21 cellular contexts compared by ENCODE assay signal in the genomic region with DNA sequence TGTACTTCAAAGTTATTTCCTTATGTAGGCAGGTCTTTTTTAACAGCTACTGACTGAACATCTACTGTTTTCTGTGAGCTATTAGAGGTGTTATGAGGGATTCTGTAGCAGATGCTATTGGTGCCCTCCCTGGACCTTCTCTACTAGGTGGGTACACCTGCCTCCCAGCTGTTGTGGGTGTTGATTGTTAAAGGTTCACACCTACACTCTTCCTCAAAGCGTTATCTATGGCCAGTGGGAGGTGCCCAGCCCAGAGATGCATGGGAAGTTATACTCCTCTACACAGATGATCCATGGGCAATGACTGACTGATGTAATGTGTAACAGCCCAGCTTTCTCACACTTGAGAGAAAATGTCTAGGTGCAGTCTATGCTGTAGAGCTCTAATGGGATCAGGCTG.
DNase-seq lines count a peak whose midpoint lies in the region; ATAC-seq and TF ChIP-seq lines count a peak whose summit lies in the region.
"Had no signal": no experiment of that assay in that cellular context is flagged by ENCODE, and none has a peak within 500 bp of the region (broad histone marks: within the 10 kb centered on the region; RNA-seq: fewer than 3 reads in every experiment).

No MANE protein-coding gene starts in this region.

- ATAC-seq in GM23338 (no peak), left colon (peak; percentile 95)
- ATAC-seq in stimulated activated effector memory CD8-positive, alpha-beta T cell treated with anti-CD3 and anti-CD28 coated beads, Interleukin-12 subunit alpha, Interleukin-12 subunit beta, amount 100 ng/mL, for 72 hours: peak; percentile 32
- ATAC-seq: A549 had no signal

- no peaks in the 10 kb centered on the region for H3F3A ChIP-seq in GM23338 (replicated peaks; ENCODE audit: low read depth)

- no peak overlapping the region for H2AFZ ChIP-seq in GM23338
- H2AFZ ChIP-seq: GM23248 had no signal

- H3K4me3 Mint-ChIP-seq in GM23338: no peak overlapping the region
- H3K4me3 Mint-ChIP-seq in stimulated activated effector memory CD8-positive, alpha-beta T cell treated with anti-CD3 and anti-CD28 coated beads, Interleukin-12 subunit alpha, Interleukin-12 subunit beta, amount 100 ng/mL, for 72 hours: no peak overlapping the region
- H3K4me3 Mint-ChIP-seq: CD14-positive monocyte; CD4-positive, alpha-beta T cell; CD8-positive, alpha-beta memory T cell had no signal

- H3K9me3 ChIP-seq in ascending aorta: no peaks in the 10 kb centered on the region
- H3K9me3 ChIP-seq: A549; BE2C; BLaER1 treated with 17β-estradiol and CSF1 and Interleukin-3, amounts not matched to agents 10 nM and 100 nM; HAP-1 had no signal

- H3K27ac ChIP-seq in GM23338 (ENCODE audit: low read depth): no peak overlapping the region
- peak overlapping the region; percentile 10 to 61 for H3K27ac ChIP-seq in ascending aorta
- H3K27ac ChIP-seq: A549; BLaER1 treated with 17β-estradiol and CSF1 and Interleukin-3, amounts not matched to agents 10 nM and 100 nM; GM23248 had no signal

- H3K27me3 ChIP-seq in GM23338 (ENCODE audit: insufficient read depth): no peaks in the 10 kb centered on the region
- no peaks in the 10 kb centered on the region for H3K27me3 ChIP-seq in ascending aorta
- H3K27me3 ChIP-seq: BE2C; BLaER1 treated with 17β-estradiol and CSF1 and Interleukin-3, amounts not matched to agents 10 nM and 100 nM had no signal

- TF ChIP-seq CTCF in GM23338 (conservative IDR thresholded peaks at IDR 0.05; ENCODE audit: low read depth in 2 of 2) (no peak), ascending aorta (IDR thresholded peaks at IDR 0.05) (no peak)

- H3K9me2 ChIP-seq in GM23338 (ENCODE audit: insufficient read depth): no peaks in the 10 kb centered on the region; the same call in 1 of the 2 replicates

- no peaks in the 10 kb centered on the region for H3K9me3 Mint-ChIP-seq in GM23338
- no peaks in the 10 kb centered on the region for H3K9me3 Mint-ChIP-seq in stimulated activated effector memory CD8-positive, alpha-beta T cell treated with anti-CD3 and anti-CD28 coated beads, Interleukin-12 subunit alpha, Interleukin-12 subunit beta, amount 100 ng/mL, for 72 hours
- H3K9me3 Mint-ChIP-seq: CD8-positive, alpha-beta memory T cell had no signal

- peak overlapping the region; percentile 35; the same call in 1 of the 2 replicates for H3K27ac Mint-ChIP-seq in GM23338
- no peak overlapping the region for H3K27ac Mint-ChIP-seq in stimulated activated effector memory CD8-positive, alpha-beta T cell treated with anti-CD3 and anti-CD28 coated beads, Interleukin-12 subunit alpha, Interleukin-12 subunit beta, amount 100 ng/mL, for 72 hours
- H3K27ac Mint-ChIP-seq: CD14-positive monocyte; CD4-positive, alpha-beta T cell; CD8-positive, alpha-beta memory T cell had no signal

- H3K36me3 ChIP-seq in GM23338 (ENCODE audit: insufficient read depth) (no peaks in the 10 kb centered on the region), ascending aorta (no peaks in the 10 kb centered on the region)
- H3K36me3 ChIP-seq: BE2C; BLaER1 treated with 17β-estradiol and CSF1 and Interleukin-3, amounts not matched to agents 10 nM and 100 nM; HAP-1 had no signal

- H3K4me1 ChIP-seq in GM23338 (ENCODE audit: insufficient read depth) (peaks cover 23% of the 10 kb centered on the region), ascending aorta (peaks cover 0 to 45% of the 10 kb centered on the region in 2 donors)
- H3K4me1 ChIP-seq: A549, BE2C, HAP-1 had no signal

- DNase-seq in GM23338 (ENCODE audit: low spot score) (no peak), ascending aorta (ENCODE audit: low spot score in 2 of 2) (no peak), left colon (peak; percentile 45 to 49), DMS153 (lab: John Stamatoyannopoulos, UW) (no peak), NCI-H146 treated with DMSO at 0.1 percent for 48 hours (lab: John Stamatoyannopoulos, UW; ENCODE audit: unreplicated experiment) (no peak)
- DNase-seq in stimulated activated effector memory CD8-positive, alpha-beta T cell treated with anti-CD3 and anti-CD28 coated beads, Interleukin-12 subunit alpha, Interleukin-12 subunit beta, amount 100 ng/mL, for 72 hours (ENCODE audit: low spot score in 2 of 2): no peak
- DNase-seq in stimulated activated CD4-positive, alpha-beta T cell treated with anti-CD3 and anti-CD28 coated beads, Interleukin-4, amount 100 ng/mL, for 4 hours: no peak
- DNase-seq: 8988T; ACHN; AML-193; BE2C; CD4-positive, alpha-beta T cell; CD8-positive, alpha-beta memory T cell; DMS 273 treated with DMSO at 0.1 percent for 48 hours; DMS53; DMS79 treated with DMSO at 0.1 percent for 48 hours; GM23248 had no signal

- intact Hi-C loops in ascending aorta (cut with DNase I): no loop called here
- intact Hi-C loops in left colon (cut with DNase I, micrococcal nuclease): no loop called here

- no peaks in the 10 kb centered on the region; the same call in 2 of the 3 replicates for H3K36me3 Mint-ChIP-seq in GM23338 (ENCODE audit: low read depth)
- no peaks in the 10 kb centered on the region for H3K36me3 Mint-ChIP-seq in stimulated activated effector memory CD8-positive, alpha-beta T cell treated with anti-CD3 and anti-CD28 coated beads, Interleukin-12 subunit alpha, Interleukin-12 subunit beta, amount 100 ng/mL, for 72 hours
- H3K36me3 Mint-ChIP-seq: CD14-positive monocyte; CD8-positive, alpha-beta memory T cell had no signal

- no peaks in the 10 kb centered on the region for H3K79me2 ChIP-seq in GM23338 (replicated peaks; ENCODE audit: insufficient read depth)

- H4K20me1 ChIP-seq in GM23338 (replicated peaks; ENCODE audit: insufficient read depth): no peaks in the 10 kb centered on the region
- H4K20me1 ChIP-seq: BLaER1 treated with 17β-estradiol and CSF1 and Interleukin-3, amounts not matched to agents 10 nM and 100 nM had no signal

- no peak overlapping the region for H3K4me2 ChIP-seq in GM23338
- H3K4me2 ChIP-seq: A549; BLaER1 treated with 17β-estradiol and CSF1 and Interleukin-3, amounts not matched to agents 10 nM and 100 nM had no signal

- H3K4me1 Mint-ChIP-seq in GM23338: peaks cover 37% of the 10 kb centered on the region
- H3K4me1 Mint-ChIP-seq in stimulated activated effector memory CD8-positive, alpha-beta T cell treated with anti-CD3 and anti-CD28 coated beads, Interleukin-12 subunit alpha, Interleukin-12 subunit beta, amount 100 ng/mL, for 72 hours: no peaks in the 10 kb centered on the region
- H3K4me1 Mint-ChIP-seq: CD14-positive monocyte; CD8-positive, alpha-beta memory T cell had no signal

- H3K4me3 ChIP-seq in GM23338 (no peak overlapping the region), ascending aorta (no peak overlapping the region)
- H3K4me3 ChIP-seq: A549; BLaER1 treated with 17β-estradiol and CSF1 and Interleukin-3, amounts not matched to agents 10 nM and 100 nM; GM23248; HAP-1 had no signal

- H3K27me3 Mint-ChIP-seq in GM23338 (ENCODE audit: insufficient read depth, low read depth, poor library complexity): no peaks in the 10 kb centered on the region
- H3K27me3 Mint-ChIP-seq: CD4-positive, alpha-beta T cell; CD8-positive, alpha-beta memory T cell had no signal

TF ChIP-seq in GM23338, 12 proteins besides CTCF, POLR2A, EP300 and RAD21 (continues in another document):
- TF ChIP-seq NANOG (IDR thresholded peaks at IDR 0.05; ENCODE audit: borderline replicate concordance) (no peak), CREB1 (CRISPR knock-in tag; IDR thresholded peaks at IDR 0.05; ENCODE audit: low read depth) (no peak), POLR2AphosphoS5 (IDR thresholded peaks at IDR 0.05; ENCODE audit: low read depth) (no peak), EZH2 (IDR thresholded peaks at IDR 0.05; ENCODE audit: low read depth, unreplicated experiment) (no peak), ZNF114 (CRISPR knock-in tag; IDR thresholded peaks at IDR 0.05) (no peak), EZH2phosphoT487 (IDR thresholded peaks at IDR 0.05; ENCODE audit: unreplicated experiment) (no peak)

Comparison
In these comparisons a context has a peak if more than half of its experiments do, and no peak if none do; other contexts are left out.
1. DNase-seq: peak in left colon (2 of 2); none in GM23338 (single experiment), ascending aorta (0 of 2), stimulated activated effector memory CD8-positive, alpha-beta T cell treated with anti-CD3 and anti-CD28 coated beads, Interleukin-12 subunit alpha, Interleukin-12 subunit beta, amount 100 ng/mL, for 72 hours (0 of 2), stimulated activated CD4-positive, alpha-beta T cell treated with anti-CD3 and anti-CD28 coated beads, Interleukin-4, amount 100 ng/mL, for 4 hours (0 of 2), DMS153 (single experiment) and NCI-H146 treated with DMSO at 0.1 percent for 48 hours (single experiment).